12 cellular contexts compared by ENCODE assay signal in genomic region chr14:39912192-39913100, GRCh38.
DNase-seq lines count a peak whose midpoint lies in the region; ATAC-seq and TF ChIP-seq lines count a peak whose summit lies in the region.
"Had no signal": no experiment of that assay in that cellular context is flagged by ENCODE, and none has a peak within 500 bp of the region (broad histone marks: within the 10 kb centered on the region; RNA-seq: fewer than 3 reads in every experiment).

No MANE protein-coding gene starts in this region.

- ATAC-seq in GM18505 (IDR thresholded peaks at IDR 0.05; ENCODE audit: unreplicated experiment) (peak; percentile 86), GM19452 (IDR thresholded peaks at IDR 0.05; ENCODE audit: unreplicated experiment) (peak; percentile 92), HG02885 (IDR thresholded peaks at IDR 0.05; ENCODE audit: poor library complexity, unreplicated experiment) (peak; percentile 81), HG03571 (IDR thresholded peaks at IDR 0.05; ENCODE audit: unreplicated experiment) (peak; percentile 96)

- no peak for TF ChIP-seq POLR2A in GM18505 (IDR thresholded peaks at IDR 0.05; ENCODE audit: borderline replicate concordance, extremely low read depth, insufficient read depth, insufficient read length)

- DNase-seq in stimulated activated naive CD4-positive, alpha-beta T cell (lab: John Stamatoyannopoulos, UW): no peak
- DNase-seq in NCI-H446 treated with DMSO at 0.1 percent for 48 hours (lab: John Stamatoyannopoulos, UW) (no peak), NCI-H2081 treated with DMSO at 0.1 percent for 48 hours (lab: John Stamatoyannopoulos, UW) (no peak), dedifferentiated amniotic fluid mesenchymal stem cell (ENCODE audit: extremely low spot score) (no peak)
- DNase-seq: activated CD4-positive, CD25-positive, alpha-beta regulatory T cell treated with anti-CD3 and anti-CD28 coated beads, Interleukin-2, amount 50 U/mL, for 72 hours; CD4-positive, alpha-beta memory T cell; NCI-H2029; RPMI8226 had no signal
